ENCODE assay signal across 1 cellular context in the genomic region with DNA sequence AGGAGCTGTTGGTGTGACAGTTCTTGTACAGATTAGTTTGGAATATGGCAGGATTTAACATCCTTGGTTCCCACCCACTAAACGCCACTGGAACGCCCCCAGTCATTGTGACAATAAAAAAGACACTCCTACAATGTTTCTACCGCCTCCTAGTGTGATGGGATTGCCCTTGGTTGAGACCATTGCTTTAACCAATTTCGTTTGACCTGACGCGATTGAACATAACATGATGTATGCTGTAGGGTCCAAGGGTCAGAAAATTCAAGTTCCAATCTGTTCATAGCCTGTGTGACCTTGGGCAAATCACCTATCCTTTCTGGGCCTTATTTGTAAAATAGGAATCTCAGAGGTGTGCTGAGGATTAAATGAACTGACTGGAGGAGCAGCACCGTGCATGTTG.
TF ChIP-seq lines count a peak whose summit lies in the region.

No MANE protein-coding gene starts in this region.

TF ChIP-seq in K562, 482 proteins besides CTCF, POLR2A, EP300 and RAD21:
- TF ChIP-seq, protein P1, sequence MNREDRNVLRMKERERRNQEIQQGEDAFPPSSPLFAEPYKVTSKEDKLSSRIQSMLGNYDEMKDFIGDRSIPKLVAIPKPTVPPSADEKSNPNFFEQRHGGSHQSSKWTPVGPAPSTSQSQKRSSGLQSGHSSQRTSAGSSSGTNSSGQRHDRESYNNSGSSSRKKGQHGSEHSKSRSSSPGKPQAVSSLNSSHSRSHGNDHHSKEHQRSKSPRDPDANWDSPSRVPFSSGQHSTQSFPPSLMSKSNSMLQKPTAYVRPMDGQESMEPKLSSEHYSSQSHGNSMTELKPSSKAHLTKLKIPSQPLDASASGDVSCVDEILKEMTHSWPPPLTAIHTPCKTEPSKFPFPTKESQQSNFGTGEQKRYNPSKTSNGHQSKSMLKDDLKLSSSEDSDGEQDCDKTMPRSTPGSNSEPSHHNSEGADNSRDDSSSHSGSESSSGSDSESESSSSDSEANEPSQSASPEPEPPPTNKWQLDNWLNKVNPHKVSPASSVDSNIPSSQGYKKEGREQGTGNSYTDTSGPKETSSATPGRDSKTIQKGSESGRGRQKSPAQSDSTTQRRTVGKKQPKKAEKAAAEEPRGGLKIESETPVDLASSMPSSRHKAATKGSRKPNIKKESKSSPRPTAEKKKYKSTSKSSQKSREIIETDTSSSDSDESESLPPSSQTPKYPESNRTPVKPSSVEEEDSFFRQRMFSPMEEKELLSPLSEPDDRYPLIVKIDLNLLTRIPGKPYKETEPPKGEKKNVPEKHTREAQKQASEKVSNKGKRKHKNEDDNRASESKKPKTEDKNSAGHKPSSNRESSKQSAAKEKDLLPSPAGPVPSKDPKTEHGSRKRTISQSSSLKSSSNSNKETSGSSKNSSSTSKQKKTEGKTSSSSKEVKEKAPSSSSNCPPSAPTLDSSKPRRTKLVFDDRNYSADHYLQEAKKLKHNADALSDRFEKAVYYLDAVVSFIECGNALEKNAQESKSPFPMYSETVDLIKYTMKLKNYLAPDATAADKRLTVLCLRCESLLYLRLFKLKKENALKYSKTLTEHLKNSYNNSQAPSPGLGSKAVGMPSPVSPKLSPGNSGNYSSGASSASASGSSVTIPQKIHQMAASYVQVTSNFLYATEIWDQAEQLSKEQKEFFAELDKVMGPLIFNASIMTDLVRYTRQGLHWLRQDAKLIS (CRISPR knock-in tag; IDR thresholded peaks at IDR 0.05): no peak
- TF ChIP-seq ILF3 (IDR thresholded peaks at IDR 0.05; ENCODE audit: borderline replicate concordance): no peak
- TF ChIP-seq, protein P2, sequence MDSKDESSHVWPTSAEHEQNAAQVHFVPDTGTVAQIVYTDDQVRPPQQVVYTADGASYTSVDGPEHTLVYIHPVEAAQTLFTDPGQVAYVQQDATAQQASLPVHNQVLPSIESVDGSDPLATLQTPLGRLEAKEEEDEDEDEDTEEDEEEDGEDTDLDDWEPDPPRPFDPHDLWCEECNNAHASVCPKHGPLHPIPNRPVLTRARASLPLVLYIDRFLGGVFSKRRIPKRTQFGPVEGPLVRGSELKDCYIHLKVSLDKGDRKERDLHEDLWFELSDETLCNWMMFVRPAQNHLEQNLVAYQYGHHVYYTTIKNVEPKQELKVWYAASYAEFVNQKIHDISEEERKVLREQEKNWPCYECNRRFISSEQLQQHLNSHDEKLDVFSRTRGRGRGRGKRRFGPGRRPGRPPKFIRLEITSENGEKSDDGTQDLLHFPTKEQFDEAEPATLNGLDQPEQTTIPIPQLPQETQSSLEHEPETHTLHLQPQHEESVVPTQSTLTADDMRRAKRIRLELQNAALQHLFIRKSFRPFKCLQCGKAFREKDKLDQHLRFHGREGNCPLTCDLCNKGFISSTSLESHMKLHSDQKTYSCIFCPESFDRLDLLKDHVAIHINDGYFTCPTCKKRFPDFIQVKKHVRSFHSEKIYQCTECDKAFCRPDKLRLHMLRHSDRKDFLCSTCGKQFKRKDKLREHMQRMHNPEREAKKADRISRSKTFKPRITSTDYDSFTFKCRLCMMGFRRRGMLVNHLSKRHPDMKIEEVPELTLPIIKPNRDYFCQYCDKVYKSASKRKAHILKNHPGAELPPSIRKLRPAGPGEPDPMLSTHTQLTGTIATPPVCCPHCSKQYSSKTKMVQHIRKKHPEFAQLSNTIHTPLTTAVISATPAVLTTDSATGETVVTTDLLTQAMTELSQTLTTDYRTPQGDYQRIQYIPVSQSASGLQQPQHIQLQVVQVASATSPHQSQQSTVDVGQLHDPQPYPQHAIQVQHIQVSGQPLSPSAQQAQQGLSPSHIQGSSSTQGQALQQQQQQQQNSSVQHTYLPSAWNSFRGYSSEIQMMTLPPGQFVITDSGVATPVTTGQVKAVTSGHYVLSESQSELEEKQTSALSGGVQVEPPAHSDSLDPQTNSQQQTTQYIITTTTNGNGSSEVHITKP (IDR thresholded peaks at IDR 0.05; ENCODE audit: partially characterized antibody): peak; percentile 7
- TF ChIP-seq ZKSCAN1 (IDR thresholded peaks at IDR 0.05; ENCODE audit: low read depth, low read length): no peak
- no peak for TF ChIP-seq ZNF431 (CRISPR knock-in tag; IDR thresholded peaks at IDR 0.05)
- TF ChIP-seq KDM1A (IDR thresholded peaks at IDR 0.05): no peak
